In genomic region chrX:135454816-135455215, GRCh38 we compare ENCODE assay signal across 18 cellular contexts. TPM values are rescaled to one million over a fixed set of nuclear protein-coding genes. Genes with fewer than 3 reads are reported as not detected.
DNase-seq lines count a peak whose midpoint lies in the region; ATAC-seq and TF ChIP-seq lines count a peak whose summit lies in the region.
"Had no signal": no experiment of that assay in that cellular context is flagged by ENCODE, and none has a peak within 500 bp of the region (broad histone marks: within the 10 kb centered on the region; RNA-seq: fewer than 3 reads in every experiment).

No MANE protein-coding gene starts in this region.

- no peaks in the 10 kb centered on the region for H3K36me3 Mint-ChIP-seq in endothelial cell (ENCODE audit: low read depth, unreplicated experiment)
- H3K36me3 Mint-ChIP-seq: IgD-negative memory B cell had no signal

- H3K9ac ChIP-seq in HUES6 (ENCODE audit: low read length) = peak overlapping the region; percentile 23

- H3K27me3 ChIP-seq in HUES6 (ENCODE audit: control insufficient read depth, insufficient read depth, low read length) = peaks cover 2% of the 10 kb centered on the region; the same call in 1 of the 2 replicates

- H3K9me3 Mint-ChIP-seq in endothelial cell (ENCODE audit: unreplicated experiment) = no peaks in the 10 kb centered on the region
- H3K9me3 Mint-ChIP-seq: CD4-positive, alpha-beta T cell had no signal

- H3K27me3 Mint-ChIP-seq in endothelial cell (ENCODE audit: unreplicated experiment) = no peaks in the 10 kb centered on the region
- H3K27me3 Mint-ChIP-seq: CD4-positive, alpha-beta T cell had no signal

- peaks cover 21% of the 10 kb centered on the region for H3K4me1 Mint-ChIP-seq in endothelial cell (ENCODE audit: unreplicated experiment)
- H3K4me1 Mint-ChIP-seq: B cell, IgD-negative memory B cell had no signal

- no peaks in the 10 kb centered on the region for H3K36me3 ChIP-seq in HUES6 (ENCODE audit: control insufficient read depth, insufficient read depth, low read length)
- H3K36me3 ChIP-seq: HAP-1 had no signal

- peak overlapping the region; percentile 89 for H3K27ac Mint-ChIP-seq in endothelial cell (ENCODE audit: unreplicated experiment)
- H3K27ac Mint-ChIP-seq: B cell; CD4-positive, alpha-beta T cell; IgD-negative memory B cell had no signal

- peaks cover 14% of the 10 kb centered on the region for H3K4me1 ChIP-seq in HUES6 (ENCODE audit: control insufficient read depth, insufficient read depth, low read length)
- H3K4me1 ChIP-seq: HAP-1 had no signal

- H3K4me3 ChIP-seq in HUES6 (ENCODE audit: low read depth, low read length) = no peak overlapping the region
- H3K4me3 ChIP-seq: GM12878, HAP-1 had no signal

- ATAC-seq in sciatic nerve = no peak
- no peak for ATAC-seq in HG02840 (IDR thresholded peaks at IDR 0.05; ENCODE audit: low FRiP score, unreplicated experiment)
- ATAC-seq: GM12878 had no signal

- DNase-seq in ELF-1 (ENCODE audit: low read depth, low spot score) = peak; percentile 67
- peak; percentile 15 for DNase-seq in endothelial cell (ENCODE audit: low spot score)
- peak; percentile 63 for DNase-seq in islet precursor cell
- no peak for DNase-seq in cerebellar cortex (ENCODE audit: low spot score)
- no peak for DNase-seq in sciatic nerve (ENCODE audit: low spot score)
- DNase-seq: C1 segment of cervical spinal cord; Calu3; CD4-positive, alpha-beta T cell; DMS 273 treated with DMSO at 0.1 percent for 48 hours; GOT3 had no signal

- TF ChIP-seq CTCF in endothelial cell (IDR thresholded peaks at IDR 0.05; ENCODE audit: unreplicated experiment) = no peak

- peak overlapping the region; percentile 51 for H3K4me3 Mint-ChIP-seq in endothelial cell (ENCODE audit: unreplicated experiment)
- H3K4me3 Mint-ChIP-seq: B cell; CD4-positive, alpha-beta T cell; IgD-negative memory B cell had no signal

- H3K9me3 ChIP-seq in HUES6 (ENCODE audit: control insufficient read depth, insufficient read depth, low read depth, low read length) = peaks cover 7% of the 10 kb centered on the region; the same call in 1 of the 2 replicates
- H3K9me3 ChIP-seq: HAP-1 had no signal

- no peak overlapping the region for H3K27ac ChIP-seq in HUES6 (ENCODE audit: low read depth, low read length)
- H3K27ac ChIP-seq: HL-60 had no signal

- intact Hi-C loops in sciatic nerve (cut with DNase I) = no loop called here

RNA-seq across cellular contexts. Expression of gene SMIM10L2A, which starts 33.1 kb away (rescaled TPM):
- 23.6 TPM for total RNA-seq in endothelial cell (ENCODE audit: unreplicated experiment)
- 2.7 TPM for total RNA-seq in sciatic nerve
- total RNA-seq: G401 had no signal

Comparison
In these comparisons a context has a peak if more than half of its experiments do, and no peak if none do; other contexts are left out.
1. DNase-seq: peak in ELF-1 (single experiment), endothelial cell (single experiment) and islet precursor cell (single experiment); none in cerebellar cortex (single experiment) and sciatic nerve (single experiment).